20 cellular contexts compared by ENCODE assay signal in genomic region chr11:117528061-117528780, GRCh38.
DNase-seq lines count a peak whose midpoint lies in the region; FAIRE-seq and TF ChIP-seq lines count a peak whose summit lies in the region.
"Had no signal": no experiment of that assay in that cellular context is flagged by ENCODE, and none has a peak within 500 bp of the region (broad histone marks: within the 10 kb centered on the region; RNA-seq: fewer than 3 reads in every experiment).

No MANE protein-coding gene starts in this region.

- H3K9me3 ChIP-seq in MM.1S (replicated peaks; ENCODE audit: insufficient read depth, low read length) (no peaks in the 10 kb centered on the region), kidney (ENCODE audit: control insufficient read depth in 1 of 2, low read length in 2 of 2) (no peaks in the 10 kb centered on the region)
- H3K9me3 ChIP-seq: esophagus muscularis mucosa, left lung, sigmoid colon had no signal

- POLR2A ChIA-PET in activated CD4-positive, alpha-beta T cell treated with anti-CD3 and anti-CD28 coated beads, Interleukin-2, amount 10 ng/mL, durations not matched to agents 7 days and 5 days (lab: Charles Lee) = no interaction called here

- peaks cover 21% of the 10 kb centered on the region for H3K4me1 Mint-ChIP-seq in nephron
- H3K4me1 Mint-ChIP-seq in activated CD4-positive, alpha-beta T cell treated with anti-CD3 and anti-CD28 coated beads, Interleukin-2, amount 10 ng/mL, durations not matched to agents 7 days and 5 days = peaks cover 2% of the 10 kb centered on the region
- H3K4me1 Mint-ChIP-seq in mesothelial cell of epicardium = peaks cover 2% of the 10 kb centered on the region
- H3K4me1 Mint-ChIP-seq: activated CD4-positive, alpha-beta T cell treated with anti-CD3 and anti-CD28 coated beads for 36 hours; stimulated activated naive CD8-positive, alpha-beta T cell treated with anti-CD3 and anti-CD28 coated beads, Interleukin-15, amount 100 ng/mL, for 72 hours had no signal

- H3K4me1 ChIP-seq in MM.1S (ENCODE audit: low read length) = no peaks in the 10 kb centered on the region
- H3K4me1 ChIP-seq in kidney (ENCODE audit: control insufficient read depth in 1 of 2, insufficient read depth in 1 of 2, low read depth in 1 of 2, low read length in 2 of 2) = no peaks in the 10 kb centered on the region
- H3K4me1 ChIP-seq: esophagus muscularis mucosa, left lung, sigmoid colon had no signal

- H3K27ac Mint-ChIP-seq in nephron (peak overlapping the region; percentile 29 to 79 (median 38)), mesothelial cell of epicardium (no peak overlapping the region)
- H3K27ac Mint-ChIP-seq in activated CD4-positive, alpha-beta T cell treated with anti-CD3 and anti-CD28 coated beads, Interleukin-2, amount 10 ng/mL, durations not matched to agents 7 days and 5 days = no peak overlapping the region
- H3K27ac Mint-ChIP-seq: activated CD4-positive, alpha-beta T cell treated with anti-CD3 and anti-CD28 coated beads for 36 hours; activated T-helper 1 cell treated with anti-CD3 and anti-CD28 coated beads, Interleukin-12 subunit alpha, Interleukin-12 subunit beta, Interleukin-2, Interleukin-4 antibody, amounts not matched to agents 30 ng/mL and 10 ng/mL and 1 ng/mL, durations not matched to agents 14 hours and 24 hours and 36 hours; natural killer cell treated with Interleukin-12 subunit alpha and Interleukin-12 subunit beta and Interleukin-15 and Interleukin-18, amount 100 ng/mL, for 72 hours; stimulated activated naive CD8-positive, alpha-beta T cell treated with anti-CD3 and anti-CD28 coated beads, Interleukin-15, amount 100 ng/mL, for 72 hours; T-cell had no signal

- H3K9ac ChIP-seq in MM.1S (ENCODE audit: low read length) = no peak overlapping the region
- H3K9ac ChIP-seq in kidney (ENCODE audit: low read length in 2 of 2) = no peak overlapping the region

- H3K4me3 Mint-ChIP-seq in nephron = no peak overlapping the region
- no peak overlapping the region for H3K4me3 Mint-ChIP-seq in activated CD4-positive, alpha-beta T cell treated with anti-CD3 and anti-CD28 coated beads, Interleukin-2, amount 10 ng/mL, durations not matched to agents 7 days and 5 days
- no peak overlapping the region for H3K4me3 Mint-ChIP-seq in mesothelial cell of epicardium
- H3K4me3 Mint-ChIP-seq: activated CD4-positive, alpha-beta T cell treated with anti-CD3 and anti-CD28 coated beads for 36 hours; activated T-helper 1 cell treated with anti-CD3 and anti-CD28 coated beads, Interleukin-12 subunit alpha, Interleukin-12 subunit beta, Interleukin-2, Interleukin-4 antibody, amounts not matched to agents 30 ng/mL and 10 ng/mL and 1 ng/mL, durations not matched to agents 14 hours and 24 hours and 36 hours; natural killer cell treated with Interleukin-12 subunit alpha and Interleukin-12 subunit beta and Interleukin-15 and Interleukin-18, amount 100 ng/mL, for 72 hours; stimulated activated naive CD8-positive, alpha-beta T cell treated with anti-CD3 and anti-CD28 coated beads, Interleukin-15, amount 100 ng/mL, for 72 hours; T-cell had no signal

- FAIRE-seq in kidney (lab: Jason Lieb, UNC) = no peak

- no peak for TF ChIP-seq CTCF in MM.1S (IDR thresholded peaks at IDR 0.05; ENCODE audit: low read length)
- no peak for TF ChIP-seq CTCF in nephron (IDR thresholded peaks at IDR 0.05; ENCODE audit: unreplicated experiment in 3 of 3)
- TF ChIP-seq CTCF in coronary artery (IDR thresholded peaks at IDR 0.05) = no peak
- no peak for TF ChIP-seq CTCF in mesothelial cell of epicardium (IDR thresholded peaks at IDR 0.05; ENCODE audit: unreplicated experiment)
- TF ChIP-seq CTCF in kidney (IDR thresholded peaks at IDR 0.05; ENCODE audit: borderline replicate concordance, extremely low read depth, insufficient read depth) = no peak

- H3K27me3 Mint-ChIP-seq in nephron (ENCODE audit: low read depth) (peaks cover 25% of the 10 kb centered on the region), mesothelial cell of epicardium (ENCODE audit: low read depth) (peaks cover 18% of the 10 kb centered on the region)
- H3K27me3 Mint-ChIP-seq in activated CD4-positive, alpha-beta T cell treated with anti-CD3 and anti-CD28 coated beads, Interleukin-2, amount 10 ng/mL, durations not matched to agents 7 days and 5 days = no peaks in the 10 kb centered on the region

- H3K9me2 ChIP-seq in MM.1S (replicated peaks; ENCODE audit: insufficient read depth, low read length) = no peaks in the 10 kb centered on the region

- intact Hi-C loops in kidney (cut with DNase I) = no loop called here

- H3K4me3 ChIP-seq in MM.1S (ENCODE audit: low read length) (no peak overlapping the region), coronary artery (no peak overlapping the region), kidney (ENCODE audit: low read length in 2 of 2) (no peak overlapping the region)
- H3K4me3 ChIP-seq: esophagus muscularis mucosa, hepatocyte, left lung, sigmoid colon had no signal

- H3K27ac ChIP-seq in MM.1S (ENCODE audit: low read length) = no peak overlapping the region
- H3K27ac ChIP-seq in coronary artery = no peak overlapping the region
- no peak overlapping the region for H3K27ac ChIP-seq in kidney (ENCODE audit: low read depth in 2 of 2, low read length in 2 of 2)
- H3K27ac ChIP-seq: esophagus muscularis mucosa, hepatocyte, left lung, sigmoid colon had no signal

- H3K4me2 ChIP-seq in MM.1S (ENCODE audit: low read depth, low read length) = no peak overlapping the region
- H3K4me2 ChIP-seq: hepatocyte had no signal

- peaks cover 54% of the 10 kb centered on the region for H3K27me3 ChIP-seq in MM.1S (replicated peaks; ENCODE audit: insufficient read depth, low read length)
- H3K27me3 ChIP-seq: hepatocyte, left lung, sigmoid colon had no signal

- no peaks in the 10 kb centered on the region for H3F3A ChIP-seq in MM.1S (ENCODE audit: insufficient read depth, low read length)

- no peaks in the 10 kb centered on the region for H3K9me3 Mint-ChIP-seq in nephron
- no peaks in the 10 kb centered on the region for H3K9me3 Mint-ChIP-seq in activated CD4-positive, alpha-beta T cell treated with anti-CD3 and anti-CD28 coated beads, Interleukin-2, amount 10 ng/mL, durations not matched to agents 7 days and 5 days
- no peaks in the 10 kb centered on the region for H3K9me3 Mint-ChIP-seq in mesothelial cell of epicardium
- H3K9me3 Mint-ChIP-seq: activated T-helper 1 cell treated with anti-CD3 and anti-CD28 coated beads, Interleukin-12 subunit alpha, Interleukin-12 subunit beta, Interleukin-2, Interleukin-4 antibody, amounts not matched to agents 30 ng/mL and 10 ng/mL and 1 ng/mL, durations not matched to agents 14 hours and 24 hours and 36 hours; natural killer cell treated with Interleukin-12 subunit alpha and Interleukin-12 subunit beta and Interleukin-15 and Interleukin-18, amount 100 ng/mL, for 72 hours; stimulated activated naive CD8-positive, alpha-beta T cell treated with anti-CD3 and anti-CD28 coated beads, Interleukin-15, amount 100 ng/mL, for 72 hours; T-cell had no signal

- H3K79me2 ChIP-seq in MM.1S (ENCODE audit: low read length) = no peaks in the 10 kb centered on the region
- H3K79me2 ChIP-seq: hepatocyte had no signal

- H4K20me1 ChIP-seq in MM.1S (ENCODE audit: insufficient read depth, low read length) = no peaks in the 10 kb centered on the region

- H3K36me3 ChIP-seq in MM.1S (replicated peaks; ENCODE audit: insufficient read depth, low read length) = no peaks in the 10 kb centered on the region
- no peaks in the 10 kb centered on the region for H3K36me3 ChIP-seq in kidney (ENCODE audit: control insufficient read depth in 1 of 2, insufficient read depth in 2 of 2, low read length in 2 of 2)
- H3K36me3 ChIP-seq: left lung had no signal

- H2AFZ ChIP-seq in MM.1S (ENCODE audit: low read length) = no peak overlapping the region
- H2AFZ ChIP-seq: hepatocyte had no signal

- H3K36me3 Mint-ChIP-seq in nephron (ENCODE audit: low read depth) = no peaks in the 10 kb centered on the region
- no peaks in the 10 kb centered on the region for H3K36me3 Mint-ChIP-seq in activated CD4-positive, alpha-beta T cell treated with anti-CD3 and anti-CD28 coated beads, Interleukin-2, amount 10 ng/mL, durations not matched to agents 7 days and 5 days (ENCODE audit: low read depth)
- H3K36me3 Mint-ChIP-seq in mesothelial cell of epicardium = no peaks in the 10 kb centered on the region
- H3K36me3 Mint-ChIP-seq: natural killer cell treated with Interleukin-12 subunit alpha and Interleukin-12 subunit beta and Interleukin-15 and Interleukin-18, amount 100 ng/mL, for 72 hours; T-cell had no signal

- DNase-seq in DMS79 (lab: John Stamatoyannopoulos, UW) = peak; percentile 62
- DNase-seq in MM.1S = peak; percentile 86
- peak; percentile 79 for DNase-seq in NCI-H82 (lab: John Stamatoyannopoulos, UW)
- DNase-seq in coronary artery (ENCODE audit: low spot score) = no peak
- DNase-seq in activated CD4-positive, alpha-beta T cell treated with anti-CD3 and anti-CD28 coated beads, Interleukin-2, amount 10 ng/mL, durations not matched to agents 7 days and 5 days = no peak
- DNase-seq in mesothelial cell of epicardium (ENCODE audit: low spot score in 2 of 2, unreplicated experiment in 2 of 2) = no peak
- no peak for DNase-seq in kidney
- DNase-seq: activated CD4-positive, alpha-beta T cell treated with anti-CD3 and anti-CD28 coated beads for 36 hours; amniotic stem cell; C1 segment of cervical spinal cord; GOT3; sigmoid colon; stimulated activated naive CD8-positive, alpha-beta T cell treated with anti-CD3 and anti-CD28 coated beads, Interleukin-15, amount 100 ng/mL, for 72 hours had no signal

- CTCF ChIA-PET in activated CD4-positive, alpha-beta T cell treated with anti-CD3 and anti-CD28 coated beads, Interleukin-2, amount 10 ng/mL, durations not matched to agents 7 days and 5 days (lab: Charles Lee) = interaction anchor here (1.0 to 1.2 kb wide), 2 partner anchors 9 to 69 kb away, joined by 3 read pairs; no protein-coding TSS in a partner anchor

Comparison
In these comparisons a context has a peak if more than half of its experiments do, and no peak if none do; other contexts are left out.
1. DNase-seq: peak in DMS79 (single experiment), MM.1S (single experiment) and NCI-H82 (single experiment); none in coronary artery (single experiment), activated CD4-positive, alpha-beta T cell treated with anti-CD3 and anti-CD28 coated beads, Interleukin-2, amount 10 ng/mL, durations not matched to agents 7 days and 5 days (single experiment), mesothelial cell of epicardium (0 of 2) and kidney (single experiment).
2. H3K27ac Mint-ChIP-seq: peak in nephron (3 of 3); none in activated CD4-positive, alpha-beta T cell treated with anti-CD3 and anti-CD28 coated beads, Interleukin-2, amount 10 ng/mL, durations not matched to agents 7 days and 5 days (single experiment) and mesothelial cell of epicardium (single experiment).